ENCODE assay signal across 16 cellular contexts in genomic region chr7:80481196-80481884, GRCh38. TPM values are rescaled to one million over a fixed set of nuclear protein-coding genes. Genes with fewer than 3 reads are reported as not detected.
A peak's percentile ranks its signal among the peaks of the same experiment; 100 is the strongest.
DNase-seq lines count a peak whose midpoint lies in the region; ATAC-seq, FAIRE-seq and TF ChIP-seq lines count a peak whose summit lies in the region.
"Had no signal": no experiment of that assay in that cellular context is flagged by ENCODE, and none has a peak within 500 bp of the region (broad histone marks: within the 10 kb centered on the region; RNA-seq: fewer than 3 reads in every experiment).

No MANE protein-coding gene starts in this region.

- CTCF ChIA-PET in RWPE1 (lab: Yijun Ruan, JAX) = no interaction called here

- in situ Hi-C loops in HAP-1 (cut with MboI; ENCODE audit: low sequenced_read_pairs) = no loop called here

- H3K27me3 ChIP-seq in HAP-1 (ENCODE audit: low read depth) = no peaks in the 10 kb centered on the region
- no peaks in the 10 kb centered on the region for H3K27me3 ChIP-seq in iPS DF 6.9 (ENCODE audit: control insufficient read depth, insufficient read depth, low read length)
- no peaks in the 10 kb centered on the region for H3K27me3 ChIP-seq in small intestine (ENCODE audit: control insufficient read depth in 2 of 2, insufficient read depth in 2 of 2, low read length in 2 of 2)
- H3K27me3 ChIP-seq in Peyer's patch = no peaks in the 10 kb centered on the region
- H3K27me3 ChIP-seq in WERI-Rb-1 (ENCODE audit: insufficient read depth, low read depth, severe bottlenecking) = no peaks in the 10 kb centered on the region

- H3K9me3 ChIP-seq in HAP-1 = no peaks in the 10 kb centered on the region
- H3K9me3 ChIP-seq in iPS DF 6.9 (ENCODE audit: control insufficient read depth, insufficient read depth, low read length) = no peaks in the 10 kb centered on the region
- no peaks in the 10 kb centered on the region for H3K9me3 ChIP-seq in small intestine (ENCODE audit: control insufficient read depth, low read depth)
- H3K9me3 ChIP-seq in Peyer's patch = no peaks in the 10 kb centered on the region
- no peaks in the 10 kb centered on the region for H3K9me3 ChIP-seq in WERI-Rb-1 (ENCODE audit: severe bottlenecking)
- H3K9me3 ChIP-seq: thoracic aorta had no signal

- WGBS in iPS DF 6.9 (ENCODE audit: insufficient coverage, insufficient read length) = no CpG with 5 or more reads among the region's 2 CpGs
- 56 to 72% (median 56%) methylated on average over 2 of the region's 2 CpGs for WGBS in small intestine, 3 donors

- H3K4me1 ChIP-seq in HAP-1 (peaks cover 43% of the 10 kb centered on the region), iPS DF 6.9 (ENCODE audit: control insufficient read depth, insufficient read depth, low read length) (no peaks in the 10 kb centered on the region), small intestine (ENCODE audit: control insufficient read depth in 2 of 2, insufficient read depth in 1 of 2, low read depth in 1 of 2, low read length in 1 of 2) (no peaks in the 10 kb centered on the region), Peyer's patch (no peaks in the 10 kb centered on the region)

- DNase-seq in HAP-1 (ENCODE audit: low spot score in 2 of 2) (peak; percentile 67 to 81), RWPE1 (ENCODE audit: low spot score) (peak; percentile 46), iPS DF 6.9 (ENCODE audit: low read depth, low spot score) (peak; percentile 18), small intestine (peak; percentile 55), NCI-H1694 treated with DMSO at 0.1 percent for 48 hours (lab: John Stamatoyannopoulos, UW) (no peak), Peyer's patch (no peak), WERI-Rb-1 (no peak)
- DNase-seq: activated CD4-positive, alpha-beta T cell treated with anti-CD3 and anti-CD28 coated beads, Interleukin-2, amount 10 ng/mL, durations not matched to agents 24 days and 14 days; CD8-positive, alpha-beta memory T cell; endodermal cell; NCI-H146 had no signal

- H3K27ac ChIP-seq in RWPE1 = no peak overlapping the region
- H3K27ac ChIP-seq in iPS DF 6.9 (ENCODE audit: low read length) = no peak overlapping the region
- no peak overlapping the region for H3K27ac ChIP-seq in small intestine (ENCODE audit: low read depth in 1 of 2, low read length in 1 of 2)
- H3K27ac ChIP-seq in Peyer's patch = no peak overlapping the region
- no peak overlapping the region for H3K27ac ChIP-seq in WERI-Rb-1
- H3K27ac ChIP-seq: thoracic aorta had no signal

- no peak for FAIRE-seq in small intestine (lab: Jason Lieb, UNC)
- FAIRE-seq: HTR-8/SVneo had no signal

- no peak for TF ChIP-seq CTCF in RWPE1 (conservative IDR thresholded peaks at IDR 0.05; ENCODE audit: low read depth)
- TF ChIP-seq CTCF in Peyer's patch (IDR thresholded peaks at IDR 0.05) = no peak
- TF ChIP-seq CTCF in WERI-Rb-1 (IDR thresholded peaks at IDR 0.05; ENCODE audit: low read depth, low read length) = no peak

- TF ChIP-seq POLR2A in Peyer's patch (IDR thresholded peaks at IDR 0.05) = no peak

- POLR2A ChIA-PET in RWPE1 (lab: Yijun Ruan, JAX; ENCODE audit: low non-redundant PET) = no interaction called here

- 0 out of 2 replicates have a peak, but pooled peaks cover 3% of the 10 kb centered on the region for H3K36me3 ChIP-seq in HAP-1 (replicated peaks)
- no peaks in the 10 kb centered on the region for H3K36me3 ChIP-seq in iPS DF 6.9 (ENCODE audit: control insufficient read depth, insufficient read depth, low read length)
- H3K36me3 ChIP-seq in small intestine (ENCODE audit: control insufficient read depth in 2 of 2, insufficient read depth in 2 of 2, low read length in 2 of 2) = no peaks in the 10 kb centered on the region
- no peaks in the 10 kb centered on the region for H3K36me3 ChIP-seq in Peyer's patch
- H3K36me3 ChIP-seq in WERI-Rb-1 = no peaks in the 10 kb centered on the region
- H3K36me3 ChIP-seq: thoracic aorta had no signal

- no peak for ATAC-seq in HG02970 (IDR thresholded peaks at IDR 0.05; ENCODE audit: low FRiP score, unreplicated experiment)

- H3K4me3 ChIP-seq in HAP-1 (no peak overlapping the region), iPS DF 6.9 (ENCODE audit: low read length) (no peak overlapping the region), small intestine (ENCODE audit: low read depth in 1 of 2, low read length in 2 of 2) (no peak overlapping the region), Peyer's patch (no peak overlapping the region), WERI-Rb-1 (ENCODE audit: low read depth, low read length) (no peak overlapping the region)
- H3K4me3 ChIP-seq: thoracic aorta had no signal

RNA-seq across cellular contexts. Expression of gene GNAT3, which starts 30.5 kb away (rescaled TPM):
- polyA plus RNA-seq in small intestine = 1 to 10 TPM in 2 of 3 donors, under 1 TPM in 1; 0.81 to 3.8 (median 1.6) TPM
- 1 to 10 TPM in 2 of 4 donors, not detected in 2; 1.5 to 2.1 TPM for total RNA-seq in Peyer's patch
- total RNA-seq: activated CD4-positive, alpha-beta T cell treated with anti-CD3 and anti-CD28 coated beads, Interleukin-2, amount 10 ng/mL, durations not matched to agents 24 days and 14 days; activated T-helper 1 cell treated with anti-CD3 and anti-CD28 coated beads, Interleukin-12 subunit alpha, Interleukin-12 subunit beta, Interleukin-2, Interleukin-4 antibody, amounts not matched to agents 30 ng/mL and 10 ng/mL and 1 ng/mL, durations not matched to agents 14 hours and 24 hours and 36 hours; CD8-positive, alpha-beta memory T cell; endodermal cell; skeletal muscle tissue; thoracic aorta had no signal
- polyA plus RNA-seq: CD8-positive, alpha-beta memory T cell had no signal

Comparison
In these comparisons a context has a peak if more than half of its experiments do, and no peak if none do; other contexts are left out.
1. DNase-seq: peak in HAP-1 (2 of 2), RWPE1 (single experiment), iPS DF 6.9 (single experiment) and small intestine (single experiment); none in NCI-H1694 treated with DMSO at 0.1 percent for 48 hours (single experiment), Peyer's patch (0 of 3) and WERI-Rb-1 (single experiment).